Comparison of ENCODE assay signal across 1 cellular context in genomic region chr11:4704054-4704789, GRCh38.
TF ChIP-seq lines count a peak whose summit lies in the region.

Gene MMP26, plus strand, starts transcription at chr11:4704784.

TF ChIP-seq in GM23338, 12 proteins besides CTCF, POLR2A, EP300 and RAD21:
- TF ChIP-seq ZNF462 (CRISPR knock-in tag; IDR thresholded peaks at IDR 0.05) (no peak), ZNF114 (CRISPR knock-in tag; IDR thresholded peaks at IDR 0.05) (no peak), POLR2AphosphoS5 (IDR thresholded peaks at IDR 0.05; ENCODE audit: low read depth) (no peak), CREB1 (CRISPR knock-in tag; IDR thresholded peaks at IDR 0.05; ENCODE audit: low read depth) (no peak), JUNB (IDR thresholded peaks at IDR 0.05; ENCODE audit: unreplicated experiment) (no peak), NANOG (IDR thresholded peaks at IDR 0.05; ENCODE audit: borderline replicate concordance) (no peak)
- TF ChIP-seq, protein P1, sequence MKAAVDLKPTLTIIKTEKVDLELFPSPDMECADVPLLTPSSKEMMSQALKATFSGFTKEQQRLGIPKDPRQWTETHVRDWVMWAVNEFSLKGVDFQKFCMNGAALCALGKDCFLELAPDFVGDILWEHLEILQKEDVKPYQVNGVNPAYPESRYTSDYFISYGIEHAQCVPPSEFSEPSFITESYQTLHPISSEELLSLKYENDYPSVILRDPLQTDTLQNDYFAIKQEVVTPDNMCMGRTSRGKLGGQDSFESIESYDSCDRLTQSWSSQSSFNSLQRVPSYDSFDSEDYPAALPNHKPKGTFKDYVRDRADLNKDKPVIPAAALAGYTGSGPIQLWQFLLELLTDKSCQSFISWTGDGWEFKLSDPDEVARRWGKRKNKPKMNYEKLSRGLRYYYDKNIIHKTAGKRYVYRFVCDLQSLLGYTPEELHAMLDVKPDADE (IDR thresholded peaks at IDR 0.05), result no peak
- TF ChIP-seq, protein P2, sequence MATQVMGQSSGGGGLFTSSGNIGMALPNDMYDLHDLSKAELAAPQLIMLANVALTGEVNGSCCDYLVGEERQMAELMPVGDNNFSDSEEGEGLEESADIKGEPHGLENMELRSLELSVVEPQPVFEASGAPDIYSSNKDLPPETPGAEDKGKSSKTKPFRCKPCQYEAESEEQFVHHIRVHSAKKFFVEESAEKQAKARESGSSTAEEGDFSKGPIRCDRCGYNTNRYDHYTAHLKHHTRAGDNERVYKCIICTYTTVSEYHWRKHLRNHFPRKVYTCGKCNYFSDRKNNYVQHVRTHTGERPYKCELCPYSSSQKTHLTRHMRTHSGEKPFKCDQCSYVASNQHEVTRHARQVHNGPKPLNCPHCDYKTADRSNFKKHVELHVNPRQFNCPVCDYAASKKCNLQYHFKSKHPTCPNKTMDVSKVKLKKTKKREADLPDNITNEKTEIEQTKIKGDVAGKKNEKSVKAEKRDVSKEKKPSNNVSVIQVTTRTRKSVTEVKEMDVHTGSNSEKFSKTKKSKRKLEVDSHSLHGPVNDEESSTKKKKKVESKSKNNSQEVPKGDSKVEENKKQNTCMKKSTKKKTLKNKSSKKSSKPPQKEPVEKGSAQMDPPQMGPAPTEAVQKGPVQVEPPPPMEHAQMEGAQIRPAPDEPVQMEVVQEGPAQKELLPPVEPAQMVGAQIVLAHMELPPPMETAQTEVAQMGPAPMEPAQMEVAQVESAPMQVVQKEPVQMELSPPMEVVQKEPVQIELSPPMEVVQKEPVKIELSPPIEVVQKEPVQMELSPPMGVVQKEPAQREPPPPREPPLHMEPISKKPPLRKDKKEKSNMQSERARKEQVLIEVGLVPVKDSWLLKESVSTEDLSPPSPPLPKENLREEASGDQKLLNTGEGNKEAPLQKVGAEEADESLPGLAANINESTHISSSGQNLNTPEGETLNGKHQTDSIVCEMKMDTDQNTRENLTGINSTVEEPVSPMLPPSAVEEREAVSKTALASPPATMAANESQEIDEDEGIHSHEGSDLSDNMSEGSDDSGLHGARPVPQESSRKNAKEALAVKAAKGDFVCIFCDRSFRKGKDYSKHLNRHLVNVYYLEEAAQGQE (IDR thresholded peaks at IDR 0.05; ENCODE audit: unreplicated experiment), result no peak
